Comparison of ENCODE assay signal across 8 cellular contexts in the genomic region with DNA sequence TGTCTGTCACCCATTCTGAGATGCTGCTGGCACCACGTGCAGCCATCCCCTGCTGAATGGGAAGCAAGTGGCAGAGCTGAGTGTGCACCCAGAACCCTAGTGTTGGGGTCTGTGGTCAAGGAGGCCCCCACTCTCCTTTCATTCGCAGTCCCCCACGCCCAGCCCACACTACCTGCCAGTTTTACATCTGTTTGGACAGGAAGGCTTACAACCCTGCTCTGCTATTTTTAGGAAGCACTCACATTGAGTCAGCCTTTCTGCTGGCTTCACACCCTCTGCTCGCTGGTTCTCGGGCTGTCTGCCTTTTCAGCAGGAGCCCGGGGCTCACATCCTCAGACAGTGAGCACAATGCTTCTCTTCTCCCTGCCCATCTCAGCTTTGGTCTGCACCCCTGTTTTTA. TPM values are rescaled to one million over a fixed set of nuclear protein-coding genes. Genes with fewer than 3 reads are reported as not detected.
DNase-seq lines count a peak whose midpoint lies in the region; ATAC-seq and TF ChIP-seq lines count a peak whose summit lies in the region.

No MANE protein-coding gene starts in this region.

- H3K36me3 ChIP-seq in Caco-2 (ENCODE audit: control insufficient read depth, insufficient read depth, low read length): no peaks in the 10 kb centered on the region

- H3K27ac Mint-ChIP-seq in memory B cell (no peak overlapping the region), Caco-2 (ENCODE audit: unreplicated experiment) (no peak overlapping the region)

- H3K27me3 Mint-ChIP-seq in memory B cell: no peaks in the 10 kb centered on the region
- H3K27me3 Mint-ChIP-seq in Caco-2 (ENCODE audit: insufficient read depth, unreplicated experiment): no peaks in the 10 kb centered on the region

- no peak for TF ChIP-seq CTCF in Caco-2 (IDR thresholded peaks at IDR 0.05; ENCODE audit: insufficient read depth in 1 of 2, low read depth in 1 of 2, low read length in 1 of 2, severe bottlenecking in 1 of 2, unreplicated experiment in 1 of 2)

- H3K36me3 Mint-ChIP-seq in memory B cell (no peaks in the 10 kb centered on the region), Caco-2 (ENCODE audit: insufficient read depth, unreplicated experiment) (no peaks in the 10 kb centered on the region)

- POLR2A ChIA-PET in Caco-2 (lab: Charles Lee): no interaction called here

- intact Hi-C loops in Caco-2 (cut with micrococcal nuclease; ENCODE audit: unreplicated experiment): no loop called here

- ATAC-seq in GM18511 (IDR thresholded peaks at IDR 0.05; ENCODE audit: unreplicated experiment) (peak; percentile 85), GM21723 (IDR thresholded peaks at IDR 0.05; ENCODE audit: unreplicated experiment) (peak; percentile 84), memory B cell (ENCODE audit: low read depth) (peak; percentile 26)

- peak; percentile 52 for DNase-seq in NAMALWA (ENCODE audit: low spot score)
- no peak for DNase-seq in memory B cell (ENCODE audit: low spot score in 2 of 2)
- DNase-seq in NCI-H526 (lab: John Stamatoyannopoulos, UW): no peak
- no peak for DNase-seq in NCI-H2107 treated with DMSO at 0.1 percent for 48 hours (lab: John Stamatoyannopoulos, UW; ENCODE audit: unreplicated experiment)
- no peak for DNase-seq in Caco-2
- no peak for DNase-seq in HuH-7 (ENCODE audit: low spot score)

- H3K27me3 ChIP-seq in Caco-2 (replicated peaks; ENCODE audit: control insufficient read depth, insufficient read depth, low read length): no peaks in the 10 kb centered on the region

- no peak overlapping the region for H3K4me3 ChIP-seq in Caco-2 (ENCODE audit: low read depth, low read length)

- H3K4me1 Mint-ChIP-seq in memory B cell (peaks cover 10% of the 10 kb centered on the region), Caco-2 (ENCODE audit: low read depth, unreplicated experiment) (no peaks in the 10 kb centered on the region)

- H3K9me3 ChIP-seq in Caco-2: no peaks in the 10 kb centered on the region

- H3K4me3 Mint-ChIP-seq in memory B cell (no peak overlapping the region), Caco-2 (ENCODE audit: unreplicated experiment) (no peak overlapping the region)

- H3K4me1 ChIP-seq in Caco-2: no peaks in the 10 kb centered on the region

- H3K9me3 Mint-ChIP-seq in memory B cell (no peaks in the 10 kb centered on the region), Caco-2 (ENCODE audit: unreplicated experiment) (no peaks in the 10 kb centered on the region)

- no TSS peak for BruUV-seq in Caco-2 (replicated peaks; lab: Mats Ljungman, UMichigan)

- CTCF ChIA-PET in Caco-2 (lab: Charles Lee): no interaction called here

RNA-seq across cellular contexts. Expression of a gene that starts 10.7 kb away (rescaled TPM):
- 71.3 and 75.6 TPM in 2 replicates for total RNA-seq in Caco-2 (2022)

RNA-seq across cellular contexts. Expression of a gene that starts 41.0 kb away (rescaled TPM):
- 5.1 and 6.1 TPM in 2 replicates for total RNA-seq in Caco-2 (2022)

Comparison
In these comparisons a context has a peak if more than half of its experiments do, and no peak if none do; other contexts are left out.
1. ATAC-seq: peak in every context shown above with its lines; median percentile 85 in GM18511; 84 in GM21723; 26 in memory B cell.